Comparison of ENCODE assay signal across 1 cellular context in the genomic region with DNA sequence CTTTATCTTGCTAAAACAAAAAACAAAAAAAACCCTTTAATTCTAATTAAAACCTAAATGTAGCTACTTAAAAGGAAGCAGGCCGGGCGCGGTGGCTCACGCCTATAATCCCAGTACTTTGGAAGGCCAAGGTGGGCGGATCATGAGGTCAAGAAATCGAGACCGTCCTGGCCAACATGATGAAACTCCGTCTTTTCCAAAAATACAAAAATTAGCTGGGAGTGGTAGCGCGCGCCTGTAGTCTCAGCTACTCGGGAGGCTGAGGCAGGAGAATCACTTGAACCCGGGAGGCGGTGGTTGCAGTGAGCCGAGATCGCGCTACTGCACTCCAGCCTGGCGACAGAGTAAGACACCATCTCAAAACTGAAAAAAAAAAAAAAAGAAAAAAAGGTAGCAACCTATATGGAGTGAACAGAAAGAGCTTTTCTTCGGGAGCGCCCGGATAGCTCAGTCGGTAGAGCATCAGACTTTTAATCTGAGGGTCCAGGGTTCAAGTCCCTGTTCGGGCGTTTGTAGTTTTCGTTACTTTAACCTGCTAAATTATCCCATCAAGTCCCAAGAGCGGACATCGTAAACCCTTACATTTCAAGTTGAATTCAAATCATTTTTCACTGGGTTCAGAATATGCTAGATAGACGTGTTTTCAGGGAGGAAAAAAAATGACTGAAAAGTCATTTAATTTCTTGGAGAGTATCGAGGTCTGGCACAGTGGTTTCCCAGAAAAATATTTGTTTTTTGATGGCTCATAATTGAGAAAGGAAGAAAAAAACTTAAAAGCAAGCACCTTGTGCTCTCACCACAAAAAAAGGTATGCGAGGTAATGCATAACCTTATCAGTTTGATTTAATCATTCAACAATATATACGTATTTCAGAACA.
TF ChIP-seq lines count a peak whose summit lies in the region.

No MANE protein-coding gene starts in this region.

TF ChIP-seq in K562, 482 proteins besides CTCF, POLR2A, EP300 and RAD21 (continued from another document and continues in another):
- TF ChIP-seq, protein P1, sequence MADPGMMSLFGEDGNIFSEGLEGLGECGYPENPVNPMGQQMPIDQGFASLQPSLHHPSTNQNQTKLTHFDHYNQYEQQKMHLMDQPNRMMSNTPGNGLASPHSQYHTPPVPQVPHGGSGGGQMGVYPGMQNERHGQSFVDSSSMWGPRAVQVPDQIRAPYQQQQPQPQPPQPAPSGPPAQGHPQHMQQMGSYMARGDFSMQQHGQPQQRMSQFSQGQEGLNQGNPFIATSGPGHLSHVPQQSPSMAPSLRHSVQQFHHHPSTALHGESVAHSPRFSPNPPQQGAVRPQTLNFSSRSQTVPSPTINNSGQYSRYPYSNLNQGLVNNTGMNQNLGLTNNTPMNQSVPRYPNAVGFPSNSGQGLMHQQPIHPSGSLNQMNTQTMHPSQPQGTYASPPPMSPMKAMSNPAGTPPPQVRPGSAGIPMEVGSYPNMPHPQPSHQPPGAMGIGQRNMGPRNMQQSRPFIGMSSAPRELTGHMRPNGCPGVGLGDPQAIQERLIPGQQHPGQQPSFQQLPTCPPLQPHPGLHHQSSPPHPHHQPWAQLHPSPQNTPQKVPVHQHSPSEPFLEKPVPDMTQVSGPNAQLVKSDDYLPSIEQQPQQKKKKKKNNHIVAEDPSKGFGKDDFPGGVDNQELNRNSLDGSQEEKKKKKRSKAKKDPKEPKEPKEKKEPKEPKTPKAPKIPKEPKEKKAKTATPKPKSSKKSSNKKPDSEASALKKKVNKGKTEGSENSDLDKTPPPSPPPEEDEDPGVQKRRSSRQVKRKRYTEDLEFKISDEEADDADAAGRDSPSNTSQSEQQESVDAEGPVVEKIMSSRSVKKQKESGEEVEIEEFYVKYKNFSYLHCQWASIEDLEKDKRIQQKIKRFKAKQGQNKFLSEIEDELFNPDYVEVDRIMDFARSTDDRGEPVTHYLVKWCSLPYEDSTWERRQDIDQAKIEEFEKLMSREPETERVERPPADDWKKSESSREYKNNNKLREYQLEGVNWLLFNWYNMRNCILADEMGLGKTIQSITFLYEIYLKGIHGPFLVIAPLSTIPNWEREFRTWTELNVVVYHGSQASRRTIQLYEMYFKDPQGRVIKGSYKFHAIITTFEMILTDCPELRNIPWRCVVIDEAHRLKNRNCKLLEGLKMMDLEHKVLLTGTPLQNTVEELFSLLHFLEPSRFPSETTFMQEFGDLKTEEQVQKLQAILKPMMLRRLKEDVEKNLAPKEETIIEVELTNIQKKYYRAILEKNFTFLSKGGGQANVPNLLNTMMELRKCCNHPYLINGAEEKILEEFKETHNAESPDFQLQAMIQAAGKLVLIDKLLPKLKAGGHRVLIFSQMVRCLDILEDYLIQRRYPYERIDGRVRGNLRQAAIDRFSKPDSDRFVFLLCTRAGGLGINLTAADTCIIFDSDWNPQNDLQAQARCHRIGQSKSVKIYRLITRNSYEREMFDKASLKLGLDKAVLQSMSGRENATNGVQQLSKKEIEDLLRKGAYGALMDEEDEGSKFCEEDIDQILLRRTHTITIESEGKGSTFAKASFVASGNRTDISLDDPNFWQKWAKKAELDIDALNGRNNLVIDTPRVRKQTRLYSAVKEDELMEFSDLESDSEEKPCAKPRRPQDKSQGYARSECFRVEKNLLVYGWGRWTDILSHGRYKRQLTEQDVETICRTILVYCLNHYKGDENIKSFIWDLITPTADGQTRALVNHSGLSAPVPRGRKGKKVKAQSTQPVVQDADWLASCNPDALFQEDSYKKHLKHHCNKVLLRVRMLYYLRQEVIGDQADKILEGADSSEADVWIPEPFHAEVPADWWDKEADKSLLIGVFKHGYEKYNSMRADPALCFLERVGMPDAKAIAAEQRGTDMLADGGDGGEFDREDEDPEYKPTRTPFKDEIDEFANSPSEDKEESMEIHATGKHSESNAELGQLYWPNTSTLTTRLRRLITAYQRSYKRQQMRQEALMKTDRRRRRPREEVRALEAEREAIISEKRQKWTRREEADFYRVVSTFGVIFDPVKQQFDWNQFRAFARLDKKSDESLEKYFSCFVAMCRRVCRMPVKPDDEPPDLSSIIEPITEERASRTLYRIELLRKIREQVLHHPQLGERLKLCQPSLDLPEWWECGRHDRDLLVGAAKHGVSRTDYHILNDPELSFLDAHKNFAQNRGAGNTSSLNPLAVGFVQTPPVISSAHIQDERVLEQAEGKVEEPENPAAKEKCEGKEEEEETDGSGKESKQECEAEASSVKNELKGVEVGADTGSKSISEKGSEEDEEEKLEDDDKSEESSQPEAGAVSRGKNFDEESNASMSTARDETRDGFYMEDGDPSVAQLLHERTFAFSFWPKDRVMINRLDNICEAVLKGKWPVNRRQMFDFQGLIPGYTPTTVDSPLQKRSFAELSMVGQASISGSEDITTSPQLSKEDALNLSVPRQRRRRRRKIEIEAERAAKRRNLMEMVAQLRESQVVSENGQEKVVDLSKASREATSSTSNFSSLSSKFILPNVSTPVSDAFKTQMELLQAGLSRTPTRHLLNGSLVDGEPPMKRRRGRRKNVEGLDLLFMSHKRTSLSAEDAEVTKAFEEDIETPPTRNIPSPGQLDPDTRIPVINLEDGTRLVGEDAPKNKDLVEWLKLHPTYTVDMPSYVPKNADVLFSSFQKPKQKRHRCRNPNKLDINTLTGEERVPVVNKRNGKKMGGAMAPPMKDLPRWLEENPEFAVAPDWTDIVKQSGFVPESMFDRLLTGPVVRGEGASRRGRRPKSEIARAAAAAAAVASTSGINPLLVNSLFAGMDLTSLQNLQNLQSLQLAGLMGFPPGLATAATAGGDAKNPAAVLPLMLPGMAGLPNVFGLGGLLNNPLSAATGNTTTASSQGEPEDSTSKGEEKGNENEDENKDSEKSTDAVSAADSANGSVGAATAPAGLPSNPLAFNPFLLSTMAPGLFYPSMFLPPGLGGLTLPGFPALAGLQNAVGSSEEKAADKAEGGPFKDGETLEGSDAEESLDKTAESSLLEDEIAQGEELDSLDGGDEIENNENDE (IDR thresholded peaks at IDR 0.05; ENCODE audit: low read depth, low read length): no peak
- TF ChIP-seq MYNN (IDR thresholded peaks at IDR 0.05) (0 out of 2 replicates have a peak, but pooled peaks have one; percentile 22), MYNN (CRISPR knock-in tag; IDR thresholded peaks at IDR 0.05) (no peak), SMARCE1 (IDR thresholded peaks at IDR 0.05) (0 out of 2 replicates have a peak, but pooled peaks have one; percentile 58), KLF13 (tag; IDR thresholded peaks at IDR 0.05; ENCODE audit: borderline replicate concordance, low read depth) (peak; percentile 73), RHOXF2B (CRISPR knock-in tag; conservative IDR thresholded peaks at IDR 0.05) (no peak), CEBPG (CRISPR knock-in tag; IDR thresholded peaks at IDR 0.05) (peak; percentile 28; the same call in 1 of the 2 replicates), CEBPG (tag; conservative IDR thresholded peaks at IDR 0.05 in 1 of 2, IDR thresholded peaks at IDR 0.05 in 1 of 2) (peak in 1 of 2 experiments; percentile 87; a peak in 2 of 4 replicates), MTF1 (CRISPR knock-in tag; IDR thresholded peaks at IDR 0.05; ENCODE audit: borderline replicate concordance) (peak; percentile 5; the same call in 1 of the 2 replicates), NFE2 (IDR thresholded peaks at IDR 0.05; ENCODE audit: low read depth) (no peak), ILF3 (IDR thresholded peaks at IDR 0.05; ENCODE audit: borderline replicate concordance) (0 out of 2 replicates have a peak, but pooled peaks have one; percentile 58), SMAD1 (IDR thresholded peaks at IDR 0.05; ENCODE audit: low read depth, low read length, partially characterized antibody) (no peak), MYBL2 (IDR thresholded peaks at IDR 0.05; ENCODE audit: low read depth) (no peak; the same call in 1 of the 2 replicates), MYBL2 (CRISPR knock-in tag; IDR thresholded peaks at IDR 0.05; ENCODE audit: borderline replicate concordance) (no peak)
- TF ChIP-seq, protein P2, sequence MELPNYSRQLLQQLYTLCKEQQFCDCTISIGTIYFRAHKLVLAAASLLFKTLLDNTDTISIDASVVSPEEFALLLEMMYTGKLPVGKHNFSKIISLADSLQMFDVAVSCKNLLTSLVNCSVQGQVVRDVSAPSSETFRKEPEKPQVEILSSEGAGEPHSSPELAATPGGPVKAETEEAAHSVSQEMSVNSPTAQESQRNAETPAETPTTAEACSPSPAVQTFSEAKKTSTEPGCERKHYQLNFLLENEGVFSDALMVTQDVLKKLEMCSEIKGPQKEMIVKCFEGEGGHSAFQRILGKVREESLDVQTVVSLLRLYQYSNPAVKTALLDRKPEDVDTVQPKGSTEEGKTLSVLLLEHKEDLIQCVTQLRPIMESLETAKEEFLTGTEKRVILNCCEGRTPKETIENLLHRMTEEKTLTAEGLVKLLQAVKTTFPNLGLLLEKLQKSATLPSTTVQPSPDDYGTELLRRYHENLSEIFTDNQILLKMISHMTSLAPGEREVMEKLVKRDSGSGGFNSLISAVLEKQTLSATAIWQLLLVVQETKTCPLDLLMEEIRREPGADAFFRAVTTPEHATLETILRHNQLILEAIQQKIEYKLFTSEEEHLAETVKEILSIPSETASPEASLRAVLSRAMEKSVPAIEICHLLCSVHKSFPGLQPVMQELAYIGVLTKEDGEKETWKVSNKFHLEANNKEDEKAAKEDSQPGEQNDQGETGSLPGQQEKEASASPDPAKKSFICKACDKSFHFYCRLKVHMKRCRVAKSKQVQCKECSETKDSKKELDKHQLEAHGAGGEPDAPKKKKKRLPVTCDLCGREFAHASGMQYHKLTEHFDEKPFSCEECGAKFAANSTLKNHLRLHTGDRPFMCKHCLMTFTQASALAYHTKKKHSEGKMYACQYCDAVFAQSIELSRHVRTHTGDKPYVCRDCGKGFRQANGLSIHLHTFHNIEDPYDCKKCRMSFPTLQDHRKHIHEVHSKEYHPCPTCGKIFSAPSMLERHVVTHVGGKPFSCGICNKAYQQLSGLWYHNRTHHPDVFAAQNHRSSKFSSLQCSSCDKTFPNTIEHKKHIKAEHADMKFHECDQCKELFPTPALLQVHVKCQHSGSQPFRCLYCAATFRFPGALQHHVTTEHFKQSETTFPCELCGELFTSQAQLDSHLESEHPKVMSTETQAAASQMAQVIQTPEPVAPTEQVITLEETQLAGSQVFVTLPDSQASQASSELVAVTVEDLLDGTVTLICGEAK (IDR thresholded peaks at IDR 0.05): peak; percentile 92
- TF ChIP-seq, protein P2 (CRISPR knock-in tag; IDR thresholded peaks at IDR 0.05): no peak
- TF ChIP-seq, protein P3, sequence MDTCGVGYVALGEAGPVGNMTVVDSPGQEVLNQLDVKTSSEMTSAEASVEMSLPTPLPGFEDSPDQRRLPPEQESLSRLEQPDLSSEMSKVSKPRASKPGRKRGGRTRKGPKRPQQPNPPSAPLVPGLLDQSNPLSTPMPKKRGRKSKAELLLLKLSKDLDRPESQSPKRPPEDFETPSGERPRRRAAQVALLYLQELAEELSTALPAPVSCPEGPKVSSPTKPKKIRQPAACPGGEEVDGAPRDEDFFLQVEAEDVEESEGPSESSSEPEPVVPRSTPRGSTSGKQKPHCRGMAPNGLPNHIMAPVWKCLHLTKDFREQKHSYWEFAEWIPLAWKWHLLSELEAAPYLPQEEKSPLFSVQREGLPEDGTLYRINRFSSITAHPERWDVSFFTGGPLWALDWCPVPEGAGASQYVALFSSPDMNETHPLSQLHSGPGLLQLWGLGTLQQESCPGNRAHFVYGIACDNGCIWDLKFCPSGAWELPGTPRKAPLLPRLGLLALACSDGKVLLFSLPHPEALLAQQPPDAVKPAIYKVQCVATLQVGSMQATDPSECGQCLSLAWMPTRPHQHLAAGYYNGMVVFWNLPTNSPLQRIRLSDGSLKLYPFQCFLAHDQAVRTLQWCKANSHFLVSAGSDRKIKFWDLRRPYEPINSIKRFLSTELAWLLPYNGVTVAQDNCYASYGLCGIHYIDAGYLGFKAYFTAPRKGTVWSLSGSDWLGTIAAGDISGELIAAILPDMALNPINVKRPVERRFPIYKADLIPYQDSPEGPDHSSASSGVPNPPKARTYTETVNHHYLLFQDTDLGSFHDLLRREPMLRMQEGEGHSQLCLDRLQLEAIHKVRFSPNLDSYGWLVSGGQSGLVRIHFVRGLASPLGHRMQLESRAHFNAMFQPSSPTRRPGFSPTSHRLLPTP (IDR thresholded peaks at IDR 0.05; ENCODE audit: borderline replicate concordance, extremely low read depth, insufficient read length): peak; percentile 90
- TF ChIP-seq, protein P4, sequence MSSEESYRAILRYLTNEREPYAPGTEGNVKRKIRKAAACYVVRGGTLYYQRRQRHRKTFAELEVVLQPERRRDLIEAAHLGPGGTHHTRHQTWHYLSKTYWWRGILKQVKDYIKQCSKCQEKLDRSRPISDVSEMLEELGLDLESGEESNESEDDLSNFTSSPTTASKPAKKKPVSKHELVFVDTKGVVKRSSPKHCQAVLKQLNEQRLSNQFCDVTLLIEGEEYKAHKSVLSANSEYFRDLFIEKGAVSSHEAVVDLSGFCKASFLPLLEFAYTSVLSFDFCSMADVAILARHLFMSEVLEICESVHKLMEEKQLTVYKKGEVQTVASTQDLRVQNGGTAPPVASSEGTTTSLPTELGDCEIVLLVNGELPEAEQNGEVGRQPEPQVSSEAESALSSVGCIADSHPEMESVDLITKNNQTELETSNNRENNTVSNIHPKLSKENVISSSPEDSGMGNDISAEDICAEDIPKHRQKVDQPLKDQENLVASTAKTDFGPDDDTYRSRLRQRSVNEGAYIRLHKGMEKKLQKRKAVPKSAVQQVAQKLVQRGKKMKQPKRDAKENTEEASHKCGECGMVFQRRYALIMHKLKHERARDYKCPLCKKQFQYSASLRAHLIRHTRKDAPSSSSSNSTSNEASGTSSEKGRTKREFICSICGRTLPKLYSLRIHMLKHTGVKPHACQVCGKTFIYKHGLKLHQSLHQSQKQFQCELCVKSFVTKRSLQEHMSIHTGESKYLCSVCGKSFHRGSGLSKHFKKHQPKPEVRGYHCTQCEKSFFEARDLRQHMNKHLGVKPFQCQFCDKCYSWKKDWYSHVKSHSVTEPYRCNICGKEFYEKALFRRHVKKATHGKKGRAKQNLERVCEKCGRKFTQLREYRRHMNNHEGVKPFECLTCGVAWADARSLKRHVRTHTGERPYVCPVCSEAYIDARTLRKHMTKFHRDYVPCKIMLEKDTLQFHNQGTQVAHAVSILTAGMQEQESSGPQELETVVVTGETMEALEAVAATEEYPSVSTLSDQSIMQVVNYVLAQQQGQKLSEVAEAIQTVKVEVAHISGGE (CRISPR knock-in tag; IDR thresholded peaks at IDR 0.05): 0 out of 6 replicates have a peak, but pooled peaks of 1 of the 3 experiments have one; percentile 57
